17 cellular contexts compared by ENCODE assay signal in the genomic region with DNA sequence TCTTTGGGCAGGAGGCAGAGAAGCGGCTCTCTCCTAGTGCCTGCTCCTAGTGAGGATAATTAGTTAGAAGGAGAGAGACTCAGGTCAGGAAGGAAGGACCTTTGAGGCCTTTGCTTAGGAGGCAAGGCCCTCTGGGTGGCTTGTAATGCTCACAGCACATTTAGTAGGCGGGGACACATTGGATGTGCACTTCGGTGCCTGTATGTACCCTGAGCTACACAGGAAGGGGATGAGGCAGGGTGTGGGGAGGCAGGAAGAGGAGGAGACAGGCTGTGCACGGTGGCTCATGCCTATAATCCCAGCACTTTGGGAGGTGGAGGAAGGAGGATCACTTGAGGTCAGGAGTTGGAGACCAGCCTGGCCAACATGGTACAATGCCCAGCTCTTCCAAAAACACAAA. TPM values are rescaled to one million over a fixed set of nuclear protein-coding genes. Genes with fewer than 3 reads are reported as not detected.
DNase-seq lines count a peak whose midpoint lies in the region; ATAC-seq and TF ChIP-seq lines count a peak whose summit lies in the region.
"Had no signal": no experiment of that assay in that cellular context is flagged by ENCODE, and none has a peak within 500 bp of the region (broad histone marks: within the 10 kb centered on the region; RNA-seq: fewer than 3 reads in every experiment).

No MANE protein-coding gene starts in this region.

- peak overlapping the region; percentile 51 for H3K27ac Mint-ChIP-seq in activated naive CD8-positive, alpha-beta T cell
- H3K27ac Mint-ChIP-seq in activated naive CD8-positive, alpha-beta T cell treated with anti-CD3 and anti-CD28 coated beads for 36 hours = no peak overlapping the region
- peak overlapping the region; percentile 85 to 90 for H3K27ac Mint-ChIP-seq in T-cell

- H3K4me3 ChIP-seq in gastroesophageal sphincter (no peak overlapping the region), psoas muscle (no peak overlapping the region)
- H3K4me3 ChIP-seq: cardiac muscle cell had no signal

- no peak for TF ChIP-seq CTCF in gastroesophageal sphincter (IDR thresholded peaks at IDR 0.05)
- TF ChIP-seq CTCF in psoas muscle (IDR thresholded peaks at IDR 0.05) = no peak

- H3K27me3 Mint-ChIP-seq in activated naive CD8-positive, alpha-beta T cell = no peaks in the 10 kb centered on the region
- no peaks in the 10 kb centered on the region for H3K27me3 Mint-ChIP-seq in activated naive CD8-positive, alpha-beta T cell treated with anti-CD3 and anti-CD28 coated beads for 36 hours
- no peaks in the 10 kb centered on the region for H3K27me3 Mint-ChIP-seq in T-cell
- H3K27me3 Mint-ChIP-seq: effector memory CD8-positive, alpha-beta T cell had no signal

- 20% methylated on average over 1 of the region's 4 CpGs; no CpG with 5 or more reads in 1 of the 2 donors for WGBS in gastroesophageal sphincter (ENCODE audit: low coverage in 1 of 2), 2 donors
- 55 to 63% (median 60%) methylated on average over 4 of the region's 4 CpGs for WGBS in psoas muscle, 3 donors

- no peaks in the 10 kb centered on the region for H3K9me3 ChIP-seq in gastroesophageal sphincter
- H3K9me3 ChIP-seq in psoas muscle = no peaks in the 10 kb centered on the region

- no peak for TF ChIP-seq POLR2A in gastroesophageal sphincter (IDR thresholded peaks at IDR 0.05)

- intact Hi-C loops in psoas muscle (cut with DNase I) = no loop called here

- H3K36me3 ChIP-seq in gastroesophageal sphincter = no peaks in the 10 kb centered on the region
- H3K36me3 ChIP-seq in psoas muscle (ENCODE audit: insufficient read depth in 1 of 2, low read depth in 1 of 2) = no peaks in the 10 kb centered on the region
- H3K36me3 ChIP-seq: cardiac muscle cell had no signal

- CTCF ChIA-PET in T-cell (lab: Charles Lee) = interaction anchor here in 1 of 2 donors (0.6 to 0.7 kb wide), 2 partner anchors 14 to 153 kb away, joined by 3 to 4 read pairs; no protein-coding TSS in a partner anchor

- H3K36me3 Mint-ChIP-seq in activated naive CD8-positive, alpha-beta T cell = no peaks in the 10 kb centered on the region
- H3K36me3 Mint-ChIP-seq in activated naive CD8-positive, alpha-beta T cell treated with anti-CD3 and anti-CD28 coated beads for 36 hours = no peaks in the 10 kb centered on the region
- H3K36me3 Mint-ChIP-seq in T-cell = no peaks in the 10 kb centered on the region
- H3K36me3 Mint-ChIP-seq: natural killer cell treated with Interleukin-12 subunit alpha and Interleukin-12 subunit beta and Interleukin-15 and Interleukin-18, amount 100 ng/mL, for 72 hours had no signal

- peak overlapping the region; percentile 28 for H3K4me3 Mint-ChIP-seq in activated naive CD8-positive, alpha-beta T cell
- H3K4me3 Mint-ChIP-seq in activated naive CD8-positive, alpha-beta T cell treated with anti-CD3 and anti-CD28 coated beads for 36 hours = no peak overlapping the region
- peak overlapping the region in 1 of 3 donors; percentile 56 for H3K4me3 Mint-ChIP-seq in T-cell
- H3K4me3 Mint-ChIP-seq: effector memory CD8-positive, alpha-beta T cell; natural killer cell treated with Interleukin-12 subunit alpha and Interleukin-12 subunit beta and Interleukin-15 and Interleukin-18, amount 100 ng/mL, for 72 hours had no signal

- DNase-seq in activated naive CD8-positive, alpha-beta T cell treated with anti-CD3 and anti-CD28 coated beads for 36 hours = no peak
- DNase-seq in T-cell = peak in 2 of 34 experiments; percentile 18 to 36
- DNase-seq in psoas muscle = peak; percentile 7 to 26
- no peak for DNase-seq in NCI-H226
- DNase-seq: activated CD8-positive, alpha-beta memory T cell treated with anti-CD3 and anti-CD28 coated beads for 24 hours; effector memory CD8-positive, alpha-beta T cell; KG1; NCI-H2171; NK-92 treated with Interleukin-12 subunit alpha and Interleukin-12 subunit beta, amount 100 ng/mL, for 24 hours; SHP77 treated with DMSO at 0.1 percent for 48 hours; substantia nigra had no signal

- POLR2A ChIA-PET in T-cell (lab: Charles Lee) = no interaction called here

- H3K4me1 ChIP-seq in gastroesophageal sphincter (no peaks in the 10 kb centered on the region), psoas muscle (no peaks in the 10 kb centered on the region)

- no peaks in the 10 kb centered on the region for H3K27me3 ChIP-seq in gastroesophageal sphincter
- H3K27me3 ChIP-seq in psoas muscle (ENCODE audit: insufficient read depth in 3 of 3, low read length in 2 of 3) = no peaks in the 10 kb centered on the region
- H3K27me3 ChIP-seq: cardiac muscle cell had no signal

- peaks cover 11% of the 10 kb centered on the region for H3K4me1 Mint-ChIP-seq in activated naive CD8-positive, alpha-beta T cell (ENCODE audit: low read depth)
- peaks cover 6% of the 10 kb centered on the region for H3K4me1 Mint-ChIP-seq in activated naive CD8-positive, alpha-beta T cell treated with anti-CD3 and anti-CD28 coated beads for 36 hours
- H3K4me1 Mint-ChIP-seq in T-cell = peaks cover 17 to 18% (median 18%) of the 10 kb centered on the region in 3 donors

- no peak for TF ChIP-seq EP300 in gastroesophageal sphincter (IDR thresholded peaks at IDR 0.05)

- ATAC-seq in T-cell (replicated peaks in 1 of 4) (peak; percentile 86 to 94 (median 89)), gastroesophageal sphincter (peak; percentile 16), psoas muscle (peak in 1 of 4 donors; percentile 36), GM19328 (IDR thresholded peaks at IDR 0.05; ENCODE audit: unreplicated experiment) (no peak), HG03045 (IDR thresholded peaks at IDR 0.05; ENCODE audit: unreplicated experiment) (no peak)
- ATAC-seq: effector memory CD8-positive, alpha-beta T cell; natural killer cell treated with Interleukin-12 subunit alpha and Interleukin-12 subunit beta and Interleukin-15 and Interleukin-18, amount 100 ng/mL, for 72 hours had no signal

- no peaks in the 10 kb centered on the region for H3K9me3 Mint-ChIP-seq in activated naive CD8-positive, alpha-beta T cell (ENCODE audit: low read depth)
- H3K9me3 Mint-ChIP-seq in activated naive CD8-positive, alpha-beta T cell treated with anti-CD3 and anti-CD28 coated beads for 36 hours = no peaks in the 10 kb centered on the region
- no peaks in the 10 kb centered on the region for H3K9me3 Mint-ChIP-seq in T-cell
- H3K9me3 Mint-ChIP-seq: effector memory CD8-positive, alpha-beta T cell; natural killer cell treated with Interleukin-12 subunit alpha and Interleukin-12 subunit beta and Interleukin-15 and Interleukin-18, amount 100 ng/mL, for 72 hours had no signal

- H3K27ac ChIP-seq in gastroesophageal sphincter = no peak overlapping the region
- H3K27ac ChIP-seq in psoas muscle = no peak overlapping the region
- H3K27ac ChIP-seq: cardiac muscle cell had no signal

RNA-seq across cellular contexts. Expression of a gene that starts 7.2 kb away (rescaled TPM):
- not detected for total RNA-seq in activated naive CD8-positive, alpha-beta T cell treated with anti-CD3 and anti-CD28 coated beads for 36 hours
- not detected for total RNA-seq in T-cell
- 100 to 1,000 TPM in 1 of 4 donors, 1 to 10 TPM in 1, under 1 TPM in 1, not detected in 1; 0.58 to 222 (median 1.4) TPM for total RNA-seq in gastroesophageal sphincter
- 1 to 10 TPM in 2 of 4 donors, under 1 TPM in 1, not detected in 1; 0.47 to 2.1 (median 1.4) TPM for total RNA-seq in psoas muscle
- under 1 TPM; 0.08 to 0.90 (median 0.69) TPM for polyA plus RNA-seq in psoas muscle
- total RNA-seq: cardiac muscle cell; natural killer cell treated with Interleukin-12 subunit alpha and Interleukin-12 subunit beta and Interleukin-15 and Interleukin-18, amount 100 ng/mL, for 72 hours had no signal
- polyA plus RNA-seq: cardiac muscle cell had no signal

RNA-seq across cellular contexts. Expression of a gene that starts 14.5 kb away (rescaled TPM):
- 10 to 100 TPM; 63.3 to 66.1 TPM for total RNA-seq in activated naive CD8-positive, alpha-beta T cell treated with anti-CD3 and anti-CD28 coated beads for 36 hours
- total RNA-seq in T-cell (10 to 100 TPM; 60.2 to 91.7 (median 79.2) TPM), gastroesophageal sphincter (10 to 100 TPM; 46.1 to 85.8 (median 57.5) TPM), psoas muscle (100 to 1,000 TPM; 102 to 150 (median 116) TPM)
- 100 to 1,000 TPM in 2 of 3 donors, 10 to 100 TPM in 1; 61.2 to 134 (median 119) TPM for polyA plus RNA-seq in psoas muscle

RNA-seq across cellular contexts. Expression of a gene that starts 18.0 kb away (rescaled TPM):
- total RNA-seq in activated naive CD8-positive, alpha-beta T cell treated with anti-CD3 and anti-CD28 coated beads for 36 hours = 10 to 100 TPM; 74.1 to 77.3 TPM
- total RNA-seq in T-cell (10 to 100 TPM; 50.0 to 85.9 (median 81.4) TPM), gastroesophageal sphincter (100 to 1,000 TPM; 139 to 165 (median 145) TPM), psoas muscle (10 to 100 TPM; 14.0 to 21.3 (median 17.8) TPM)
- 10 to 100 TPM; 23.1 to 36.2 (median 27.8) TPM for polyA plus RNA-seq in psoas muscle

RNA-seq across cellular contexts. Expression of a gene that starts 49.3 kb away (rescaled TPM):
- total RNA-seq in activated naive CD8-positive, alpha-beta T cell treated with anti-CD3 and anti-CD28 coated beads for 36 hours = 10 to 100 TPM; 86.8 to 91.3 TPM
- total RNA-seq in T-cell (100 to 1,000 TPM; 143 to 163 (median 150) TPM), gastroesophageal sphincter (10 to 100 TPM; 41.7 to 83.9 (median 58.1) TPM), psoas muscle (100 to 1,000 TPM in 3 of 4 donors, 10 to 100 TPM in 1; 86.0 to 119 (median 109) TPM)
- 10 to 100 TPM; 36.2 to 84.7 (median 49.9) TPM for polyA plus RNA-seq in psoas muscle

Comparison
In these comparisons a context has a peak if more than half of its experiments do, and no peak if none do; other contexts are left out.
1. DNase-seq: peak in psoas muscle (2 of 2); none in activated naive CD8-positive, alpha-beta T cell treated with anti-CD3 and anti-CD28 coated beads for 36 hours (single experiment) and NCI-H226 (single experiment).
2. ATAC-seq: peak in T-cell (4 of 4) and gastroesophageal sphincter (single experiment); none in GM19328 (single experiment) and HG03045 (single experiment).